Comparison of ENCODE assay signal across 16 cellular contexts in the genomic region with DNA sequence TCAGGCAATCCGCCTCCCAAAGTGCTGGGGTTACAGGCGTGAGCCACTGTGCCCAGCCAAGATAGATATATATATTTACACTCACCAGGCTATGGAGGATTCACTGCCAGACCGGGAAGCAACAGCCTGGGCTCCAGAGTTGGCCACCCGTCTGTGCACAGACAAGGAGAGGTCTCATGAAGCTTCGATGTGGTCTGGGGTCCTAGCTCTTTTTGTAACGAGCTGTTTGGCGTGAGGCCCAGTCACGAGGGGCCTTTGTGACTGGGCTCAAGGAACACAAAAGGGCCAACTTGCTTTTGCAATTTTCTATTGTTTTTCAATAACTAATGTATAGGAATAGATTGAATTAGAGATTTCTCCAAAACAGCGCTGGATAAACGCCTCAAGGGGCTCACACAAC.
A peak's percentile ranks its signal among the peaks of the same experiment; 100 is the strongest.
DNase-seq lines count a peak whose midpoint lies in the region; ATAC-seq and TF ChIP-seq lines count a peak whose summit lies in the region.
"Had no signal": no experiment of that assay in that cellular context is flagged by ENCODE, and none has a peak within 500 bp of the region (broad histone marks: within the 10 kb centered on the region; RNA-seq: fewer than 3 reads in every experiment).

No MANE protein-coding gene starts in this region.

- H3K27me3 Mint-ChIP-seq in nephron (ENCODE audit: low read depth), result peaks cover 5% of the 10 kb centered on the region
- no peaks in the 10 kb centered on the region for H3K27me3 Mint-ChIP-seq in activated naive CD4-positive, alpha-beta T cell treated with anti-CD3 and anti-CD28 coated beads for 36 hours (ENCODE audit: low read depth)

- ATAC-seq in PC-3 (no peak), foreskin keratinocyte (no peak), GM18502 (IDR thresholded peaks at IDR 0.05; ENCODE audit: poor library complexity, unreplicated experiment) (no peak), GM18858 (IDR thresholded peaks at IDR 0.05; ENCODE audit: unreplicated experiment) (no peak), HG03521 (IDR thresholded peaks at IDR 0.05; ENCODE audit: unreplicated experiment) (no peak)
- ATAC-seq: GM12878, GM23338 had no signal

- intact Hi-C loops in PC-3 (cut with micrococcal nuclease), result no loop called here
- intact Hi-C loops in activated naive CD4-positive, alpha-beta T cell treated with anti-CD3 and anti-CD28 coated beads for 36 hours (cut with micrococcal nuclease), result no loop called here

- H3K36me3 ChIP-seq in ACC112 (ENCODE audit: insufficient read depth, low read length) (no peaks in the 10 kb centered on the region), PC-3 (ENCODE audit: low read depth, low read length) (no peaks in the 10 kb centered on the region)
- H3K36me3 ChIP-seq: BLaER1 had no signal

- no peaks in the 10 kb centered on the region for H3K36me3 Mint-ChIP-seq in nephron (ENCODE audit: low read depth)
- no peaks in the 10 kb centered on the region for H3K36me3 Mint-ChIP-seq in activated naive CD4-positive, alpha-beta T cell treated with anti-CD3 and anti-CD28 coated beads for 36 hours (ENCODE audit: low read depth)
- H3K36me3 Mint-ChIP-seq: CD14-positive monocyte; CD4-positive, alpha-beta memory T cell had no signal

- no TSS peak for BruUV-seq in PC-3 (replicated peaks; lab: Mats Ljungman, UMichigan)

- TF ChIP-seq CTCF in PC-3 (conservative IDR thresholded peaks at IDR 0.05; ENCODE audit: low read depth, low read length) (no peak), foreskin keratinocyte (conservative IDR thresholded peaks at IDR 0.05) (no peak), nephron (IDR thresholded peaks at IDR 0.05; ENCODE audit: unreplicated experiment in 3 of 3) (no peak)

- POLR2A ChIA-PET in PC-3 (lab: Charles Lee; ENCODE audit: unreplicated experiment), result no interaction called here

- H3K27ac ChIP-seq in ACC112 (ENCODE audit: low read depth, low read length) (peak overlapping the region; percentile 37; the same call in 1 of the 2 replicates), PC-3 (ENCODE audit: low read length) (peak overlapping the region; percentile 39; the same call in 1 of the 2 replicates), foreskin keratinocyte (peak overlapping the region; percentile 78)
- H3K27ac ChIP-seq: BLaER1 had no signal

- no peak overlapping the region for H3K4me2 ChIP-seq in PC-3 (ENCODE audit: low read length)
- H3K4me2 ChIP-seq: BLaER1, GM23338 had no signal

- H3K9ac ChIP-seq in PC-3 (ENCODE audit: low read length), result no peak overlapping the region
- H3K9ac ChIP-seq: BLaER1 had no signal

- H3K4me3 Mint-ChIP-seq in nephron, result no peak overlapping the region
- H3K4me3 Mint-ChIP-seq in activated naive CD4-positive, alpha-beta T cell treated with anti-CD3 and anti-CD28 coated beads for 36 hours, result no peak overlapping the region
- H3K4me3 Mint-ChIP-seq: CD14-positive monocyte; CD4-positive, alpha-beta memory T cell; GM23338 had no signal

- CTCF ChIA-PET in PC-3 (lab: Charles Lee), result no interaction called here
- CTCF ChIA-PET in activated naive CD4-positive, alpha-beta T cell treated with anti-CD3 and anti-CD28 coated beads for 36 hours (lab: Charles Lee), result no interaction called here

- H3K4me1 Mint-ChIP-seq in nephron, result peaks cover 11% of the 10 kb centered on the region
- peaks cover 7% of the 10 kb centered on the region for H3K4me1 Mint-ChIP-seq in activated naive CD4-positive, alpha-beta T cell treated with anti-CD3 and anti-CD28 coated beads for 36 hours (ENCODE audit: low read depth)

- H2AFZ ChIP-seq in ACC112 (ENCODE audit: low read length, unreplicated experiment) (no peak overlapping the region), PC-3 (ENCODE audit: low read length) (no peak overlapping the region)

- H3K27ac Mint-ChIP-seq in nephron, result peak overlapping the region; percentile 9 to 79 (median 68)
- no peak overlapping the region for H3K27ac Mint-ChIP-seq in activated naive CD4-positive, alpha-beta T cell treated with anti-CD3 and anti-CD28 coated beads for 36 hours
- H3K27ac Mint-ChIP-seq: CD14-positive monocyte; CD4-positive, alpha-beta memory T cell; GM23338 had no signal

- H3K4me3 ChIP-seq in ACC112 (ENCODE audit: low read depth, low read length) (no peak overlapping the region), PC-3 (ENCODE audit: low read length) (no peak overlapping the region)
- H3K4me3 ChIP-seq: BLaER1, GM12878, GM23338 had no signal

- H3K27me3 ChIP-seq in ACC112 (ENCODE audit: insufficient read depth, low read length) (peaks cover 5% of the 10 kb centered on the region; the same call in 1 of the 2 replicates), PC-3 (ENCODE audit: low read length) (no peaks in the 10 kb centered on the region), foreskin keratinocyte (no peaks in the 10 kb centered on the region)
- H3K27me3 ChIP-seq: BLaER1 had no signal

- 0 out of 2 replicates have a peak, but pooled peaks cover 11% of the 10 kb centered on the region for H3K9me3 ChIP-seq in PC-3 (ENCODE audit: low read length)

- DNase-seq in PC-3 (no peak), foreskin keratinocyte (no peak)
- DNase-seq in activated naive CD4-positive, alpha-beta T cell treated with anti-CD3 and anti-CD28 coated beads for 36 hours, result no peak
- DNase-seq: CD4-positive, alpha-beta memory T cell; DMS79 treated with DMSO at 0.1 percent for 48 hours; GF-D8; KG1 had no signal

- H3F3A ChIP-seq in PC-3 (ENCODE audit: low read length, unreplicated experiment), result no peaks in the 10 kb centered on the region

- H3K4me1 ChIP-seq in ACC112 (ENCODE audit: control insufficient read depth, insufficient read depth, low read length, unreplicated experiment), result peaks cover 5% of the 10 kb centered on the region
- H3K4me1 ChIP-seq in PC-3 (ENCODE audit: insufficient read depth, low read length), result peaks cover 19% of the 10 kb centered on the region
- peaks cover 3% of the 10 kb centered on the region for H3K4me1 ChIP-seq in foreskin keratinocyte

- peaks cover 2% of the 10 kb centered on the region for H3K9me3 Mint-ChIP-seq in nephron
- no peaks in the 10 kb centered on the region for H3K9me3 Mint-ChIP-seq in activated naive CD4-positive, alpha-beta T cell treated with anti-CD3 and anti-CD28 coated beads for 36 hours

- H3K9me2 ChIP-seq in PC-3 (replicated peaks; ENCODE audit: low read length), result no peaks in the 10 kb centered on the region

- no peaks in the 10 kb centered on the region for H4K20me1 ChIP-seq in PC-3 (ENCODE audit: low read length)
- H4K20me1 ChIP-seq: BLaER1 had no signal

- H3K79me2 ChIP-seq in ACC112 (ENCODE audit: control insufficient read depth, insufficient read depth, low read length, unreplicated experiment) (no peaks in the 10 kb centered on the region), PC-3 (ENCODE audit: low read length) (no peaks in the 10 kb centered on the region)
